In genomic region chr13:48603375-48603774, GRCh38 we compare ENCODE assay signal across 25 cellular contexts. TPM values are rescaled to one million over a fixed set of nuclear protein-coding genes. Genes with fewer than 3 reads are reported as not detected.
"Had no signal": no experiment of that assay in that cellular context is flagged by ENCODE, and none has a peak within 500 bp of the region (broad histone marks: within the 10 kb centered on the region; RNA-seq: fewer than 3 reads in every experiment).

No MANE protein-coding gene starts in this region.

- ATAC-seq: activated CD8-positive, alpha-beta memory T cell treated with anti-CD3 and anti-CD28 coated beads, Interleukin-2, amount 10 ng/mL, durations not matched to agents 7 days and 5 days; heart left ventricle; left cardiac atrium; pancreas; sciatic nerve had no signal

- H3K4me1 ChIP-seq: testis, upper lobe of left lung had no signal

- H3K36me3 ChIP-seq: cardiac muscle cell, heart left ventricle, neutrophil, pancreas, upper lobe of left lung had no signal

- H3K27ac ChIP-seq: cardiac muscle cell, epithelial cell of prostate, heart left ventricle, neutrophil, pancreas, upper lobe of left lung had no signal

- DNase-seq: activated CD4-positive, alpha-beta memory T cell treated with anti-CD3 and anti-CD28 coated beads, Interleukin-2, amount 10 ng/mL, durations not matched to agents 7 days and 5 days; activated CD4-positive, alpha-beta T cell treated with anti-CD3 and anti-CD28 coated beads for 4 hours; activated CD4-positive, CD25-positive, alpha-beta regulatory T cell; activated CD8-positive, alpha-beta memory T cell treated with anti-CD3 and anti-CD28 coated beads, Interleukin-2, amount 10 ng/mL, durations not matched to agents 7 days and 5 days; activated effector memory CD4-positive, alpha-beta T cell treated with anti-CD3 and anti-CD28 coated beads, Interleukin-2, amount 50 U/mL, for 16 hours; activated naive CD4-positive, alpha-beta T cell treated with anti-CD3 and anti-CD28 coated beads, Interleukin-2, amount 10 ng/mL, durations not matched to agents 7 days and 5 days; activated T-cell treated with anti-CD3 and anti-CD28 coated beads for 4 hours; cortex of kidney; endodermal cell; heart left ventricle; left cardiac atrium; pancreas; stimulated activated CD4-positive, alpha-beta T cell treated with anti-CD3 and anti-CD28 coated beads, Interleukin-2, amount 100 ng/mL, for 48 hours; stimulated activated CD8-positive, alpha-beta memory T cell treated with anti-CD3 and anti-CD28 coated beads, Interleukin-4, amount 100 ng/mL, for 48 hours; stimulated activated naive CD4-positive, alpha-beta T cell; T-helper 1 cell; testis; upper lobe of left lung had no signal

- H3K4me3 Mint-ChIP-seq: activated CD4-positive, alpha-beta memory T cell treated with anti-CD3 and anti-CD28 coated beads, Interleukin-2, amount 10 ng/mL, durations not matched to agents 7 days and 5 days; activated CD8-positive, alpha-beta memory T cell treated with anti-CD3 and anti-CD28 coated beads, Interleukin-2, amount 10 ng/mL, durations not matched to agents 7 days and 5 days; activated naive CD4-positive, alpha-beta T cell treated with anti-CD3 and anti-CD28 coated beads, Interleukin-2, amount 10 ng/mL, durations not matched to agents 7 days and 5 days; endodermal cell; nephron had no signal

- H3K4me3 ChIP-seq: cardiac muscle cell, heart left ventricle, pancreas, testis, upper lobe of left lung had no signal

- H3K27me3 ChIP-seq: cardiac muscle cell, heart left ventricle, neutrophil, pancreas, testis, upper lobe of left lung had no signal

- H3K36me3 Mint-ChIP-seq: activated naive CD4-positive, alpha-beta T cell treated with anti-CD3 and anti-CD28 coated beads, Interleukin-2, amount 10 ng/mL, durations not matched to agents 7 days and 5 days had no signal

- FAIRE-seq: islet of Langerhans, pancreas had no signal

- H3K27ac Mint-ChIP-seq: activated CD4-positive, alpha-beta memory T cell treated with anti-CD3 and anti-CD28 coated beads, Interleukin-2, amount 10 ng/mL, durations not matched to agents 7 days and 5 days; activated CD8-positive, alpha-beta memory T cell treated with anti-CD3 and anti-CD28 coated beads, Interleukin-2, amount 10 ng/mL, durations not matched to agents 7 days and 5 days; activated naive CD4-positive, alpha-beta T cell treated with anti-CD3 and anti-CD28 coated beads, Interleukin-2, amount 10 ng/mL, durations not matched to agents 7 days and 5 days; endodermal cell had no signal

- H3K9me3 ChIP-seq: neutrophil, pancreas, testis had no signal

RNA-seq across cellular contexts. Expression of gene CYSLTR2, which starts 50.4 kb away (rescaled TPM):
- total RNA-seq: endodermal cell, fibroblast of villous mesenchyme had no signal
